1 cellular context compared by ENCODE assay signal in the genomic region with DNA sequence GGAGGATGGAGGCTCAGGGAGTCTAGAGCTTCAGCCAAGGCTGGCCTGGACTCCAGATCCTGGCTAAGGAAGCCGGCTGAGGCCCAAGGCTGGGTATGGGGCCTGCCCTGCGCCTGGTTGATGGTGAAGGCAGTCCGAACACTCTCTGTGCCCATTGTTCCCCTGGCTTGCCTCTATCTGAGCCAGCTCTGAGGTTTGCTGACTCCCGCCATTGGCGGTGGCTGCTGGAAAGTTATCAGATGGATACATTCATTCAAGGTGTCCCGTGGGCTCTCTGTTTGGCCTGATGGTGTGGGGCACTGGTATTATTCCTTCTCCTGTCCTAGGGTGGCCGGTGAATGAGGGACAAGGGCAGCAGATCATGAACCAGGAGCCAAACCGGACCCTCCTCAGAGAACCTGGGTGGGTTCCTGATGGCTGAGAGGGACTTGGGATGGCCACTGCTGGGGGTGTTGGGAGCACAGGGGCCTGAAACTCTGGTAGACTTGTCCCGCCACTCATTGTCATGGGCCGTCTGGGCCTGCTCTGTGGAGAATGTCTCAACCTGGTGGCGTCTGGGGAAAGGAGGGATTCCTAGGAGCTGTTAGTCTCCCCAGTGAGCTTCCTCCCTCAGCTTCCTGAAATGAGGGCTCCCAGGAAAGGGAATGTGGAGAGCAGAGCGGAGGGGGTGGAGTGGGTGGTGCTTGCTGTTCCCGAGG.
TF ChIP-seq lines count a peak whose summit lies in the region.

No MANE protein-coding gene starts in this region.

TF ChIP-seq in IMR-90, 13 proteins besides CTCF, POLR2A, EP300 and RAD21:
- TF ChIP-seq RFX5 (IDR thresholded peaks at IDR 0.05; ENCODE audit: low read depth, low read length) = no peak
- no peak for TF ChIP-seq ELK1 (IDR thresholded peaks at IDR 0.05; ENCODE audit: borderline replicate concordance, low read depth, low read length)
- no peak for TF ChIP-seq MAFK (IDR thresholded peaks at IDR 0.05; ENCODE audit: low read depth, low read length)
- no peak for TF ChIP-seq CEBPB (IDR thresholded peaks at IDR 0.05; ENCODE audit: low read depth, low read length)
- no peak for TF ChIP-seq CHD1 (IDR thresholded peaks at IDR 0.05; ENCODE audit: low read depth, low read length)
- no peak for TF ChIP-seq BHLHE40 (IDR thresholded peaks at IDR 0.05; ENCODE audit: low read depth, low read length)
- TF ChIP-seq SMC3 (IDR thresholded peaks at IDR 0.05; ENCODE audit: low read depth, low read length) = no peak
- TF ChIP-seq, protein P1, sequence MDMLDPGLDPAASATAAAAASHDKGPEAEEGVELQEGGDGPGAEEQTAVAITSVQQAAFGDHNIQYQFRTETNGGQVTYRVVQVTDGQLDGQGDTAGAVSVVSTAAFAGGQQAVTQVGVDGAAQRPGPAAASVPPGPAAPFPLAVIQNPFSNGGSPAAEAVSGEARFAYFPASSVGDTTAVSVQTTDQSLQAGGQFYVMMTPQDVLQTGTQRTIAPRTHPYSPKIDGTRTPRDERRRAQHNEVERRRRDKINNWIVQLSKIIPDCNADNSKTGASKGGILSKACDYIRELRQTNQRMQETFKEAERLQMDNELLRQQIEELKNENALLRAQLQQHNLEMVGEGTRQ (IDR thresholded peaks at IDR 0.05; ENCODE audit: low read depth, low read length) = no peak
- no peak for TF ChIP-seq NFE2L2 (IDR thresholded peaks at IDR 0.05; ENCODE audit: low read depth, low read length)
- no peak for TF ChIP-seq FOS (IDR thresholded peaks at IDR 0.05; ENCODE audit: low read depth, low read length)
- TF ChIP-seq RCOR1 (IDR thresholded peaks at IDR 0.05; ENCODE audit: insufficient replicate concordance, low read length) = no peak
- TF ChIP-seq MAZ (IDR thresholded peaks at IDR 0.05; ENCODE audit: borderline replicate concordance, low read depth, low read length) = no peak
- TF ChIP-seq MXI1 (IDR thresholded peaks at IDR 0.05; ENCODE audit: borderline replicate concordance, low read depth, low read length) = no peak
